Comparison of ENCODE assay signal across 8 cellular contexts in genomic region chr1:182588460-182589396, GRCh38.
A peak's percentile ranks its signal among the peaks of the same experiment; 100 is the strongest.
DNase-seq lines count a peak whose midpoint lies in the region; ATAC-seq, FAIRE-seq and TF ChIP-seq lines count a peak whose summit lies in the region.

TSS of gene RNASEL (minus strand) at chr1:182589256. CDS start at chr1:182586806, 2,450 bp downstream.

- H3K27me3 Mint-ChIP-seq in T-helper 1 cell treated with Interleukin-12 subunit alpha and Interleukin-12 subunit beta and Interleukin-4 antibody, amounts not matched to agents 30 μg/mL and 1 μg/mL, for 36 hours (ENCODE audit: low read depth), result peaks cover 8% of the 10 kb centered on the region

- no peak for FAIRE-seq in HTR-8/SVneo (lab: Jason Lieb, UNC)

- H3K4me3 Mint-ChIP-seq in T-helper 1 cell treated with Interleukin-12 subunit alpha and Interleukin-12 subunit beta and Interleukin-4 antibody, amounts not matched to agents 30 μg/mL and 1 μg/mL, for 36 hours, result peak within 1 kb of the TSS; percentile 96

- H3K4me3 ChIP-seq in astrocyte of the spinal cord (ENCODE audit: low read depth, low read length), result peak within 1 kb of the TSS; percentile 76

- no peaks in the 10 kb centered on the region for H3K9me3 Mint-ChIP-seq in T-helper 1 cell treated with Interleukin-12 subunit alpha and Interleukin-12 subunit beta and Interleukin-4 antibody, amounts not matched to agents 30 μg/mL and 1 μg/mL, for 36 hours

- peaks cover 11% of the 10 kb centered on the region for H3K36me3 Mint-ChIP-seq in T-helper 1 cell treated with Interleukin-12 subunit alpha and Interleukin-12 subunit beta and Interleukin-4 antibody, amounts not matched to agents 30 μg/mL and 1 μg/mL, for 36 hours (ENCODE audit: low read depth)

- in situ Hi-C loops in astrocyte of the spinal cord (cut with HindIII; ENCODE audit: low sequenced_read_pairs), result no loop called here

- peak; percentile 66 for DNase-seq in DMS79 treated with DMSO at 0.1 percent for 48 hours (lab: John Stamatoyannopoulos, UW)
- DNase-seq in HTR-8/SVneo (ENCODE audit: insufficient read length, low spot score), result peak; percentile 59
- peak; percentile 75 for DNase-seq in astrocyte of the spinal cord (ENCODE audit: low read depth, low spot score)
- peak in 43 of 51 donors; percentile 16 to 87 (median 51) for DNase-seq in hypothalamus (lab: John Stamatoyannopoulos, UW)
- peak; percentile 85 for DNase-seq in retina
- DNase-seq in NCI-H128 (lab: John Stamatoyannopoulos, UW; ENCODE audit: unreplicated experiment), result no peak

- peak; percentile 88 for ATAC-seq in GM21381 (IDR thresholded peaks at IDR 0.05; ENCODE audit: unreplicated experiment)

- peak within 1 kb of the TSS; percentile 99 for H3K27ac Mint-ChIP-seq in T-helper 1 cell treated with Interleukin-12 subunit alpha and Interleukin-12 subunit beta and Interleukin-4 antibody, amounts not matched to agents 30 μg/mL and 1 μg/mL, for 36 hours

- TF ChIP-seq CTCF in astrocyte of the spinal cord (IDR thresholded peaks at IDR 0.05; ENCODE audit: low read depth, low read length), result no peak

- H3K4me1 Mint-ChIP-seq in T-helper 1 cell treated with Interleukin-12 subunit alpha and Interleukin-12 subunit beta and Interleukin-4 antibody, amounts not matched to agents 30 μg/mL and 1 μg/mL, for 36 hours (ENCODE audit: low read depth), result peaks cover 22% of the 10 kb centered on the region
